Comparison of ENCODE assay signal across 25 cellular contexts in the genomic region with DNA sequence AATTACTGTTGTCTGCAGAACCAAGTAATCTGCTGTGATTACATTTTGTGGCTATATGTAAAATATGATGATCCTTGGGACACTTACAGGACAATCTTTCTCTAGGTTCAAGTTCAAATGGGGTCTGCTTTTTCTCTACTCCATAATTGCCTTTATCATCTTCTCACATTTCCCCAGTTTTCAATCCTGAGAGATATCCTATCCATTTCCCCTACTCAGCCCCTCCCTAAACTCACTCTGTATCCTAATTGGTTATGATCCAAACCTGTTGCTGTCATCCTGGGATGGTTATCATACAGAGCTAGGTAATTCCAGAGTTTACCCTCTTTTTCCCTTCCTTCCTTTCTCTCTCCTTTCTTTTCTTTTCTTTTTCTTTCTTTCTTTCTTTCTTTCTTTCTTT.
"Had no signal": no experiment of that assay in that cellular context is flagged by ENCODE, and none has a peak within 500 bp of the region (broad histone marks: within the 10 kb centered on the region; RNA-seq: fewer than 3 reads in every experiment).

No MANE protein-coding gene starts in this region.

- H3K9me3 Mint-ChIP-seq: dendritic cell treated with granulocyte-macrophage colony-stimulating factor and Interleukin-4, amounts not matched to agents 40 ng/mL and 50 ng/mL, for 4 days; effector memory CD8-positive, alpha-beta T cell; endodermal cell had no signal

- H3K27ac Mint-ChIP-seq: dendritic cell treated with granulocyte-macrophage colony-stimulating factor and Interleukin-4, amounts not matched to agents 40 ng/mL and 50 ng/mL, for 4 days; effector memory CD8-positive, alpha-beta T cell; endodermal cell had no signal

- H3K36me3 ChIP-seq: colonic mucosa, esophagus muscularis mucosa, esophagus squamous epithelium, gastrocnemius medialis, gastroesophageal sphincter, heart left ventricle, heart right ventricle had no signal

- H3K4me1 ChIP-seq: colonic mucosa, foreskin keratinocyte, gastrocnemius medialis had no signal

- DNase-seq: colonic mucosa; cortex of kidney; dermis blood vessel endothelial cell; dorsolateral prefrontal cortex; effector CD4-positive, alpha-beta T cell; effector CD8-positive, alpha-beta T cell; effector memory CD4-positive, alpha-beta T cell; effector memory CD8-positive, alpha-beta T cell; endodermal cell; erythroblast; esophagus squamous epithelium; foreskin fibroblast; foreskin keratinocyte; foreskin melanocyte; gastrocnemius medialis; glutamatergic neuron; head of caudate nucleus; heart left ventricle; heart right ventricle had no signal

- H3K4me3 Mint-ChIP-seq: dendritic cell treated with granulocyte-macrophage colony-stimulating factor and Interleukin-4, amounts not matched to agents 40 ng/mL and 50 ng/mL, for 4 days; effector memory CD8-positive, alpha-beta T cell; endodermal cell had no signal

- H3K27ac ChIP-seq: colonic mucosa, coronary artery, dorsolateral prefrontal cortex, epithelial cell of prostate, esophagus muscularis mucosa, esophagus squamous epithelium, foreskin keratinocyte, gastrocnemius medialis, gastroesophageal sphincter, heart left ventricle, heart right ventricle had no signal

- H3K9me3 ChIP-seq: colonic mucosa, esophagus muscularis mucosa, esophagus squamous epithelium, gastrocnemius medialis, gastroesophageal sphincter, heart left ventricle, heart right ventricle had no signal

- H3K27me3 ChIP-seq: colonic mucosa, foreskin keratinocyte, gastrocnemius medialis had no signal

- ATAC-seq: effector memory CD8-positive, alpha-beta T cell; esophagus mucosa; foreskin keratinocyte; gastrocnemius medialis; gastroesophageal sphincter; heart left ventricle; heart right ventricle had no signal

- H3K4me3 ChIP-seq: colonic mucosa, coronary artery, dorsolateral prefrontal cortex, esophagus muscularis mucosa, esophagus squamous epithelium, gastrocnemius medialis, gastroesophageal sphincter, heart left ventricle, heart right ventricle had no signal

- H3K27me3 Mint-ChIP-seq: dendritic cell treated with granulocyte-macrophage colony-stimulating factor and Interleukin-4, amounts not matched to agents 40 ng/mL and 50 ng/mL, for 4 days had no signal
